36 cellular contexts compared by ENCODE assay signal in the genomic region with DNA sequence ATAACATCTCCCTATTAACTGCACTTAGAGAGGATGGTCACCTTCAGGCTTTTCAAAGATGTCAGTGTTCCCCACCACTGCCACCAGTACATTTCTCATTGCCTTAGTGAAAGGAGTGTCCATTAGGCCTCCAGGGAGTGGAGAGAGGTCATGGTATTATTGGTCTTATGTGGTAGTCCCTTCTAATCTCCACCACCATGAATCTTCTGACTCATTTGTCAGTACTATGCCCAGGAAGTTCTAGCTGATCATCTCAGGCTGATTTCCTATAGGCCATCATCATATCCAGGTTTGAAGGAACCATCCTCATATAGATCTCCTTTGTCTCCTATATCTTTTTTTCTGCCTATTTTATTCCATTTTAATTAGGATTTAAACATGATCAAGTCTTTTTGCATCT.
"Had no signal": no experiment of that assay in that cellular context is flagged by ENCODE, and none has a peak within 500 bp of the region (broad histone marks: within the 10 kb centered on the region; RNA-seq: fewer than 3 reads in every experiment).

No MANE protein-coding gene starts in this region.

- H3K4me3 ChIP-seq: adrenal gland, ascending aorta, breast epithelium, cardiac muscle cell, colonic mucosa, esophagus squamous epithelium, gastrocnemius medialis, heart left ventricle had no signal

- H3K4me1 Mint-ChIP-seq: activated CD4-positive, alpha-beta memory T cell treated with anti-CD3 and anti-CD28 coated beads, Interleukin-2, amount 10 ng/mL, durations not matched to agents 7 days and 5 days; activated CD4-positive, alpha-beta T cell treated with anti-CD3 and anti-CD28 coated beads, Interleukin-2, amount 10 ng/mL, durations not matched to agents 7 days and 5 days; activated naive CD4-positive, alpha-beta T cell treated with anti-CD3 and anti-CD28 coated beads, Interleukin-2, amount 50 U/mL, for 24 hours; brain; WTC11 had no signal

- H3K27me3 ChIP-seq: adrenal gland, ascending aorta, breast epithelium, cardiac muscle cell, colonic mucosa, esophagus squamous epithelium, gastrocnemius medialis, heart left ventricle had no signal

- H3K36me3 Mint-ChIP-seq: WTC11 had no signal

- H3K27me3 Mint-ChIP-seq: activated CD4-positive, alpha-beta memory T cell treated with anti-CD3 and anti-CD28 coated beads, Interleukin-2, amount 10 ng/mL, durations not matched to agents 7 days and 5 days; activated CD4-positive, alpha-beta T cell treated with anti-CD3 and anti-CD28 coated beads, Interleukin-2, amount 10 ng/mL, durations not matched to agents 7 days and 5 days; activated naive CD4-positive, alpha-beta T cell treated with anti-CD3 and anti-CD28 coated beads, Interleukin-2, amount 50 U/mL, for 24 hours; activated naive CD8-positive, alpha-beta T cell treated with anti-CD3 and anti-CD28 coated beads for 36 hours; activated naive CD8-positive, alpha-beta T cell treated with anti-CD3 and anti-CD28 coated beads, Interleukin-2, amount 50 U/mL, for 24 hours; activated T-cell treated with anti-CD3 and anti-CD28 coated beads, Interleukin-2, amount 50 U/mL, for 24 hours; brain; T-cell had no signal

- H3K9me3 Mint-ChIP-seq: activated CD4-positive, alpha-beta T cell treated with anti-CD3 and anti-CD28 coated beads, Interleukin-2, amount 10 ng/mL, durations not matched to agents 7 days and 5 days; activated naive CD8-positive, alpha-beta T cell treated with anti-CD3 and anti-CD28 coated beads, Interleukin-2, amount 50 U/mL, for 24 hours; T-helper 1 cell treated with Interleukin-12 subunit alpha and Interleukin-12 subunit beta and Interleukin-4 antibody, amounts not matched to agents 30 μg/mL and 1 μg/mL, for 36 hours had no signal

- H3K4me3 Mint-ChIP-seq: activated CD4-positive, alpha-beta memory T cell treated with anti-CD3 and anti-CD28 coated beads, Interleukin-2, amount 10 ng/mL, durations not matched to agents 7 days and 5 days; activated CD4-positive, alpha-beta T cell treated with anti-CD3 and anti-CD28 coated beads, Interleukin-2, amount 10 ng/mL, durations not matched to agents 7 days and 5 days; activated naive CD4-positive, alpha-beta T cell treated with anti-CD3 and anti-CD28 coated beads for 36 hours; activated naive CD4-positive, alpha-beta T cell treated with anti-CD3 and anti-CD28 coated beads, Interleukin-2, amount 50 U/mL, for 24 hours; activated naive CD8-positive, alpha-beta T cell treated with anti-CD3 and anti-CD28 coated beads for 36 hours; activated naive CD8-positive, alpha-beta T cell treated with anti-CD3 and anti-CD28 coated beads, Interleukin-2, amount 50 U/mL, for 24 hours; activated T-cell treated with anti-CD3 and anti-CD28 coated beads, Interleukin-2, amount 50 U/mL, for 24 hours; activated T-cell treated with anti-CD3 and anti-CD28 coated beads, Interleukin-2, amount 50 U/mL, for 72 hours; brain; T-cell; T-helper 1 cell treated with Interleukin-12 subunit alpha and Interleukin-12 subunit beta and Interleukin-4 antibody, amounts not matched to agents 30 μg/mL and 1 μg/mL, for 36 hours; WTC11 had no signal

- ATAC-seq: activated naive CD8-positive, alpha-beta T cell treated with anti-CD3 and anti-CD28 coated beads, Interleukin-2, amount 50 U/mL, for 24 hours; activated T-cell treated with anti-CD3 and anti-CD28 coated beads, Interleukin-2, amount 50 U/mL, for 72 hours; gastrocnemius medialis; heart left ventricle; T-cell; WTC11 had no signal

- H3K4me1 ChIP-seq: adrenal gland, ascending aorta, breast epithelium, colonic mucosa, esophagus squamous epithelium, gastrocnemius medialis, heart left ventricle had no signal

- H3K27ac Mint-ChIP-seq: activated CD4-positive, alpha-beta memory T cell treated with anti-CD3 and anti-CD28 coated beads, Interleukin-2, amount 10 ng/mL, durations not matched to agents 7 days and 5 days; activated CD4-positive, alpha-beta T cell treated with anti-CD3 and anti-CD28 coated beads, Interleukin-2, amount 10 ng/mL, durations not matched to agents 7 days and 5 days; activated naive CD4-positive, alpha-beta T cell treated with anti-CD3 and anti-CD28 coated beads for 36 hours; activated naive CD4-positive, alpha-beta T cell treated with anti-CD3 and anti-CD28 coated beads, Interleukin-2, amount 50 U/mL, for 24 hours; activated naive CD8-positive, alpha-beta T cell treated with anti-CD3 and anti-CD28 coated beads for 36 hours; activated naive CD8-positive, alpha-beta T cell treated with anti-CD3 and anti-CD28 coated beads, Interleukin-2, amount 50 U/mL, for 24 hours; activated T-cell treated with anti-CD3 and anti-CD28 coated beads, Interleukin-2, amount 50 U/mL, for 24 hours; activated T-cell treated with anti-CD3 and anti-CD28 coated beads, Interleukin-2, amount 50 U/mL, for 72 hours; T-cell; T-helper 1 cell treated with Interleukin-12 subunit alpha and Interleukin-12 subunit beta and Interleukin-4 antibody, amounts not matched to agents 30 μg/mL and 1 μg/mL, for 36 hours; WTC11 had no signal

- FAIRE-seq: endometrium, endothelial cell of umbilical vein had no signal

- H3K27ac ChIP-seq: adrenal gland, ascending aorta, breast epithelium, colonic mucosa, epithelial cell of prostate, esophagus squamous epithelium, gastrocnemius medialis, heart left ventricle, VCaP had no signal

- DNase-seq: activated CD4-positive, alpha-beta memory T cell treated with anti-CD3 and anti-CD28 coated beads, Interleukin-2, amount 10 ng/mL, durations not matched to agents 7 days and 5 days; activated CD4-positive, alpha-beta T cell treated with anti-CD3 and anti-CD28 coated beads for 1 hour; activated CD4-positive, alpha-beta T cell treated with anti-CD3 and anti-CD28 coated beads for 4 hours; activated CD4-positive, alpha-beta T cell treated with anti-CD3 and anti-CD28 coated beads, Interleukin-2, amount 10 ng/mL, durations not matched to agents 7 days and 5 days; activated CD4-positive, alpha-beta T cell treated with anti-CD3 and anti-CD28 coated beads, Interleukin-2, amount 50 U/mL, for 4 hours; activated CD8-positive, alpha-beta memory T cell treated with anti-CD3 and anti-CD28 coated beads, Interleukin-2, amount 50 U/mL, for 48 hours; activated effector memory CD4-positive, alpha-beta T cell treated with anti-CD3 and anti-CD28 coated beads, Interleukin-2, amount 50 U/mL, for 16 hours; activated naive CD4-positive, alpha-beta T cell treated with anti-CD3 and anti-CD28 coated beads for 36 hours; activated naive CD8-positive, alpha-beta T cell treated with anti-CD3 and anti-CD28 coated beads for 36 hours; activated naive CD8-positive, alpha-beta T cell treated with anti-CD3 and anti-CD28 coated beads, Interleukin-2, amount 50 U/mL, for 24 hours; activated T-cell treated with anti-CD3 and anti-CD28 coated beads for 4 hours; activated T-cell treated with anti-CD3 and anti-CD28 coated beads, Interleukin-2, amount 50 U/mL, for 24 hours; activated T-cell treated with anti-CD3 and anti-CD28 coated beads, Interleukin-2, amount 50 U/mL, for 72 hours; adrenal gland; central memory CD4-positive, alpha-beta T cell; cerebellar nuclear complex; colonic mucosa; effector CD8-positive, alpha-beta T cell; esophagus squamous epithelium; foreskin fibroblast; gastrocnemius medialis; glutamatergic neuron; heart left ventricle; T-cell; T-helper 9 cell had no signal
